3 cellular contexts compared by ENCODE assay signal in the genomic region with DNA sequence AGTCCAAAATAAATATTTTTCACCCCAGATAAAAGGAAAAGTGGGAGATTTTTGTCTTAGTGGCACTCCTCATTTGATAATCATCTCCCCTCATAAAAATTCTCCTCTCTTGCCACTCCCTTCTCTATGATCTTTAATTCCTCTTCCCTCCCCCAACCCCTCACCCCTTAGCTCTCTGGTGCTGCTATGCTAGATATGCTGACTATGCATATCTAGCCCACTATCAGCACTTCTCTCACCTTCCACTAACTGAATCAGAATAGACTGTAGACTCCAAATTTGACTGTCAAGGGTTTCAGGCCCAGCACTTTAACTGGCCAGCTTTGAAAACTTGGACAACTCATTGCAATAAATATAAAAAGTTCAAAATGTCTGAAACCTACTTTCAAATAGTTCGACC.
A peak's percentile ranks its signal among the peaks of the same experiment; 100 is the strongest.
TF ChIP-seq lines count a peak whose summit lies in the region.

No MANE protein-coding gene starts in this region.

TF ChIP-seq in A549, 52 proteins besides CTCF, POLR2A, EP300 and RAD21:
- TF ChIP-seq EHMT2 (IDR thresholded peaks at IDR 0.05; ENCODE audit: low read depth) = no peak
- TF ChIP-seq MAFK (IDR thresholded peaks at IDR 0.05; ENCODE audit: partially characterized antibody) = peak; percentile 92
- TF ChIP-seq, protein P1, sequence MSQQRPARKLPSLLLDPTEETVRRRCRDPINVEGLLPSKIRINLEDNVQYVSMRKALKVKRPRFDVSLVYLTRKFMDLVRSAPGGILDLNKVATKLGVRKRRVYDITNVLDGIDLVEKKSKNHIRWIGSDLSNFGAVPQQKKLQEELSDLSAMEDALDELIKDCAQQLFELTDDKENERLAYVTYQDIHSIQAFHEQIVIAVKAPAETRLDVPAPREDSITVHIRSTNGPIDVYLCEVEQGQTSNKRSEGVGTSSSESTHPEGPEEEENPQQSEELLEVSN (IDR thresholded peaks at IDR 0.05; ENCODE audit: borderline replicate concordance, low read depth) = no peak
TF ChIP-seq in A549: peak in this region for 1.

TF ChIP-seq in IMR-90, 13 proteins besides CTCF, POLR2A, EP300 and RAD21:
- peak; percentile 95 for TF ChIP-seq MAFK (IDR thresholded peaks at IDR 0.05; ENCODE audit: low read depth, low read length)
- no peak for TF ChIP-seq FOS (IDR thresholded peaks at IDR 0.05; ENCODE audit: low read depth, low read length)

TF ChIP-seq in K562, 482 proteins besides CTCF, POLR2A, EP300 and RAD21:
- TF ChIP-seq XRCC5 (IDR thresholded peaks at IDR 0.05; ENCODE audit: low read depth, low read length) (no peak), DMBX1 (CRISPR knock-in tag; IDR thresholded peaks at IDR 0.05; ENCODE audit: borderline replicate concordance) (no peak), MYC (IDR thresholded peaks at IDR 0.05; ENCODE audit: low read depth, low read length) (no peak), MYC (CRISPR knock-in tag; IDR thresholded peaks at IDR 0.05; ENCODE audit: borderline replicate concordance, low read depth) (no peak), ZNF324 (CRISPR knock-in tag; IDR thresholded peaks at IDR 0.05) (no peak), GABPB2 (CRISPR knock-in tag; conservative IDR thresholded peaks at IDR 0.05) (no peak), C11orf30 (IDR thresholded peaks at IDR 0.05; ENCODE audit: low read depth) (peak; percentile 90), ZNF707 (CRISPR knock-in tag; conservative IDR thresholded peaks at IDR 0.05) (no peak), KAT8 (IDR thresholded peaks at IDR 0.05; ENCODE audit: low read depth) (no peak), SRSF3 (IDR thresholded peaks at IDR 0.05; ENCODE audit: insufficient read depth, low read length) (no peak), MAFF (IDR thresholded peaks at IDR 0.05; ENCODE audit: low read length) (peak; percentile 95), ZNF507 (tag; conservative IDR thresholded peaks at IDR 0.05) (no peak), ZNF253 (CRISPR knock-in tag; conservative IDR thresholded peaks at IDR 0.05) (no peak), HMG20B (CRISPR knock-in tag; IDR thresholded peaks at IDR 0.05) (no peak), MAFG (tag; conservative IDR thresholded peaks at IDR 0.05) (peak; percentile 91), STAT5A (IDR thresholded peaks at IDR 0.05; ENCODE audit: borderline replicate concordance, low read length) (no peak), MCM3 (IDR thresholded peaks at IDR 0.05) (no peak), ZNF316 (IDR thresholded peaks at IDR 0.05) (peak; percentile 95), MAFK (IDR thresholded peaks at IDR 0.05; ENCODE audit: low read length) (peak; percentile 94)
- TF ChIP-seq, protein P2, sequence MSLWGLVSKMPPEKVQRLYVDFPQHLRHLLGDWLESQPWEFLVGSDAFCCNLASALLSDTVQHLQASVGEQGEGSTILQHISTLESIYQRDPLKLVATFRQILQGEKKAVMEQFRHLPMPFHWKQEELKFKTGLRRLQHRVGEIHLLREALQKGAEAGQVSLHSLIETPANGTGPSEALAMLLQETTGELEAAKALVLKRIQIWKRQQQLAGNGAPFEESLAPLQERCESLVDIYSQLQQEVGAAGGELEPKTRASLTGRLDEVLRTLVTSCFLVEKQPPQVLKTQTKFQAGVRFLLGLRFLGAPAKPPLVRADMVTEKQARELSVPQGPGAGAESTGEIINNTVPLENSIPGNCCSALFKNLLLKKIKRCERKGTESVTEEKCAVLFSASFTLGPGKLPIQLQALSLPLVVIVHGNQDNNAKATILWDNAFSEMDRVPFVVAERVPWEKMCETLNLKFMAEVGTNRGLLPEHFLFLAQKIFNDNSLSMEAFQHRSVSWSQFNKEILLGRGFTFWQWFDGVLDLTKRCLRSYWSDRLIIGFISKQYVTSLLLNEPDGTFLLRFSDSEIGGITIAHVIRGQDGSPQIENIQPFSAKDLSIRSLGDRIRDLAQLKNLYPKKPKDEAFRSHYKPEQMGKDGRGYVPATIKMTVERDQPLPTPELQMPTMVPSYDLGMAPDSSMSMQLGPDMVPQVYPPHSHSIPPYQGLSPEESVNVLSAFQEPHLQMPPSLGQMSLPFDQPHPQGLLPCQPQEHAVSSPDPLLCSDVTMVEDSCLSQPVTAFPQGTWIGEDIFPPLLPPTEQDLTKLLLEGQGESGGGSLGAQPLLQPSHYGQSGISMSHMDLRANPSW (CRISPR knock-in tag; IDR thresholded peaks at IDR 0.05) = no peak
- TF ChIP-seq, protein P3, sequence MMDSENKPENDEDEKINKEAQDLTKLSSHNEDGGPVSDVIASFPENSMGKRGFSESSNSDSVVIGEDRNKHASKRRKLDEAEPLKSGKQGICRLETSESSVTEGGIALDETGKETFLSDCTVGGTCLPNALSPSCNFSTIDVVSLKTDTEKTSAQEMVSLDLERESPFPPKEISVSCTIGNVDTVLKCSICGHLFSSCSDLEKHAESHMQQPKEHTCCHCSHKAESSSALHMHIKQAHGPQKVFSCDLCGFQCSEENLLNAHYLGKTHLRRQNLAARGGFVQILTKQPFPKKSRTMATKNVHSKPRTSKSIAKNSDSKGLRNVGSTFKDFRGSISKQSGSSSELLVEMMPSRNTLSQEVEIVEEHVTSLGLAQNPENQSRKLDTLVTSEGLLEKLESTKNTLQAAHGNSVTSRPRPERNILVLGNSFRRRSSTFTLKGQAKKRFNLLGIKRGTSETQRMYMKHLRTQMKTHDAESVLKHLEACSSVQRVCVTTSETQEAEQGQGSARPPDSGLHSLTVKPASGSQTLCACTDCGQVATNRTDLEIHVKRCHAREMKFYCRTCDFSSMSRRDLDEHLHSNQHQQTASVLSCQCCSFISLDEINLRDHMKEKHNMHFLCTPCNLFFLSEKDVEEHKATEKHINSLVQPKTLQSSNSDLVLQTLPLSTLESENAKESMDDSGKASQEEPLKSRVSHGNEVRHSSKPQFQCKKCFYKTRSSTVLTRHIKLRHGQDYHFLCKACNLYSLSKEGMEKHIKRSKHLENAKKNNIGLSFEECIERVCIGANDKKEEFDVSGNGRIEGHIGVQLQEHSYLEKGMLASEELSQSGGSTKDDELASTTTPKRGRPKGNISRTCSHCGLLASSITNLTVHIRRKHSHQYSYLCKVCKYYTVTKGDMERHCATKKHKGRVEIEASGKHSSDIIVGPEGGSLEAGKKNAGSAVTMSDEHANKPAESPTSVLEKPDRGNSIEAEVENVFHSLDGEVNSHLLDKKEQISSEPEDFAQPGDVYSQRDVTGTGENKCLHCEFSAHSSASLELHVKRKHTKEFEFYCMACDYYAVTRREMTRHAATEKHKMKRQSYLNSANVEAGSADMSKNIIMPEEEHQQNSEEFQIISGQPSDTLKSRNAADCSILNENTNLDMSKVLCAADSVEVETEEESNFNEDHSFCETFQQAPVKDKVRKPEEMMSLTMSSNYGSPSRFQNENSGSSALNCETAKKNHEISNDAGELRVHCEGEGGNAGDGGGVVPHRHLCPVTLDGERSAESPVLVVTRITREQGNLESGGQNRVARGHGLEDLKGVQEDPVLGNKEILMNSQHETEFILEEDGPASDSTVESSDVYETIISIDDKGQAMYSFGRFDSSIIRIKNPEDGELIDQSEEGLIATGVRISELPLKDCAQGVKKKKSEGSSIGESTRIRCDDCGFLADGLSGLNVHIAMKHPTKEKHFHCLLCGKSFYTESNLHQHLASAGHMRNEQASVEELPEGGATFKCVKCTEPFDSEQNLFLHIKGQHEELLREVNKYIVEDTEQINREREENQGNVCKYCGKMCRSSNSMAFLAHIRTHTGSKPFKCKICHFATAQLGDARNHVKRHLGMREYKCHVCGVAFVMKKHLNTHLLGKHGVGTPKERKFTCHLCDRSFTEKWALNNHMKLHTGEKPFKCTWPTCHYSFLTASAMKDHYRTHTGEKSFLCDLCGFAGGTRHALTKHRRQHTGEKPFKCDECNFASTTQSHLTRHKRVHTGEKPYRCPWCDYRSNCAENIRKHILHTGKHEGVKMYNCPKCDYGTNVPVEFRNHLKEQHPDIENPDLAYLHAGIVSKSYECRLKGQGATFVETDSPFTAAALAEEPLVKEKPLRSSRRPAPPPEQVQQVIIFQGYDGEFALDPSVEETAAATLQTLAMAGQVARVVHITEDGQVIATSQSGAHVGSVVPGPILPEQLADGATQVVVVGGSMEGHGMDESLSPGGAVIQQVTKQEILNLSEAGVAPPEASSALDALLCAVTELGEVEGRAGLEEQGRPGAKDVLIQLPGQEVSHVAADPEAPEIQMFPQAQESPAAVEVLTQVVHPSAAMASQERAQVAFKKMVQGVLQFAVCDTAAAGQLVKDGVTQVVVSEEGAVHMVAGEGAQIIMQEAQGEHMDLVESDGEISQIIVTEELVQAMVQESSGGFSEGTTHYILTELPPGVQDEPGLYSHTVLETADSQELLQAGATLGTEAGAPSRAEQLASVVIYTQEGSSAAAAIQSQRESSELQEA (IDR thresholded peaks at IDR 0.05; ENCODE audit: low read depth) = no peak
- TF ChIP-seq, protein P4, sequence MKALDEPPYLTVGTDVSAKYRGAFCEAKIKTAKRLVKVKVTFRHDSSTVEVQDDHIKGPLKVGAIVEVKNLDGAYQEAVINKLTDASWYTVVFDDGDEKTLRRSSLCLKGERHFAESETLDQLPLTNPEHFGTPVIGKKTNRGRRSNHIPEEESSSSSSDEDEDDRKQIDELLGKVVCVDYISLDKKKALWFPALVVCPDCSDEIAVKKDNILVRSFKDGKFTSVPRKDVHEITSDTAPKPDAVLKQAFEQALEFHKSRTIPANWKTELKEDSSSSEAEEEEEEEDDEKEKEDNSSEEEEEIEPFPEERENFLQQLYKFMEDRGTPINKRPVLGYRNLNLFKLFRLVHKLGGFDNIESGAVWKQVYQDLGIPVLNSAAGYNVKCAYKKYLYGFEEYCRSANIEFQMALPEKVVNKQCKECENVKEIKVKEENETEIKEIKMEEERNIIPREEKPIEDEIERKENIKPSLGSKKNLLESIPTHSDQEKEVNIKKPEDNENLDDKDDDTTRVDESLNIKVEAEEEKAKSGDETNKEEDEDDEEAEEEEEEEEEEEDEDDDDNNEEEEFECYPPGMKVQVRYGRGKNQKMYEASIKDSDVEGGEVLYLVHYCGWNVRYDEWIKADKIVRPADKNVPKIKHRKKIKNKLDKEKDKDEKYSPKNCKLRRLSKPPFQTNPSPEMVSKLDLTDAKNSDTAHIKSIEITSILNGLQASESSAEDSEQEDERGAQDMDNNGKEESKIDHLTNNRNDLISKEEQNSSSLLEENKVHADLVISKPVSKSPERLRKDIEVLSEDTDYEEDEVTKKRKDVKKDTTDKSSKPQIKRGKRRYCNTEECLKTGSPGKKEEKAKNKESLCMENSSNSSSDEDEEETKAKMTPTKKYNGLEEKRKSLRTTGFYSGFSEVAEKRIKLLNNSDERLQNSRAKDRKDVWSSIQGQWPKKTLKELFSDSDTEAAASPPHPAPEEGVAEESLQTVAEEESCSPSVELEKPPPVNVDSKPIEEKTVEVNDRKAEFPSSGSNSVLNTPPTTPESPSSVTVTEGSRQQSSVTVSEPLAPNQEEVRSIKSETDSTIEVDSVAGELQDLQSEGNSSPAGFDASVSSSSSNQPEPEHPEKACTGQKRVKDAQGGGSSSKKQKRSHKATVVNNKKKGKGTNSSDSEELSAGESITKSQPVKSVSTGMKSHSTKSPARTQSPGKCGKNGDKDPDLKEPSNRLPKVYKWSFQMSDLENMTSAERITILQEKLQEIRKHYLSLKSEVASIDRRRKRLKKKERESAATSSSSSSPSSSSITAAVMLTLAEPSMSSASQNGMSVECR (CRISPR knock-in tag; IDR thresholded peaks at IDR 0.05) = no peak
- TF ChIP-seq, protein P5, sequence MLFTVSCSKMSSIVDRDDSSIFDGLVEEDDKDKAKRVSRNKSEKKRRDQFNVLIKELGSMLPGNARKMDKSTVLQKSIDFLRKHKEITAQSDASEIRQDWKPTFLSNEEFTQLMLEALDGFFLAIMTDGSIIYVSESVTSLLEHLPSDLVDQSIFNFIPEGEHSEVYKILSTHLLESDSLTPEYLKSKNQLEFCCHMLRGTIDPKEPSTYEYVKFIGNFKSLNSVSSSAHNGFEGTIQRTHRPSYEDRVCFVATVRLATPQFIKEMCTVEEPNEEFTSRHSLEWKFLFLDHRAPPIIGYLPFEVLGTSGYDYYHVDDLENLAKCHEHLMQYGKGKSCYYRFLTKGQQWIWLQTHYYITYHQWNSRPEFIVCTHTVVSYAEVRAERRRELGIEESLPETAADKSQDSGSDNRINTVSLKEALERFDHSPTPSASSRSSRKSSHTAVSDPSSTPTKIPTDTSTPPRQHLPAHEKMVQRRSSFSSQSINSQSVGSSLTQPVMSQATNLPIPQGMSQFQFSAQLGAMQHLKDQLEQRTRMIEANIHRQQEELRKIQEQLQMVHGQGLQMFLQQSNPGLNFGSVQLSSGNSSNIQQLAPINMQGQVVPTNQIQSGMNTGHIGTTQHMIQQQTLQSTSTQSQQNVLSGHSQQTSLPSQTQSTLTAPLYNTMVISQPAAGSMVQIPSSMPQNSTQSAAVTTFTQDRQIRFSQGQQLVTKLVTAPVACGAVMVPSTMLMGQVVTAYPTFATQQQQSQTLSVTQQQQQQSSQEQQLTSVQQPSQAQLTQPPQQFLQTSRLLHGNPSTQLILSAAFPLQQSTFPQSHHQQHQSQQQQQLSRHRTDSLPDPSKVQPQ (CRISPR knock-in tag; IDR thresholded peaks at IDR 0.05; ENCODE audit: borderline replicate concordance) = no peak
- TF ChIP-seq, protein P6, sequence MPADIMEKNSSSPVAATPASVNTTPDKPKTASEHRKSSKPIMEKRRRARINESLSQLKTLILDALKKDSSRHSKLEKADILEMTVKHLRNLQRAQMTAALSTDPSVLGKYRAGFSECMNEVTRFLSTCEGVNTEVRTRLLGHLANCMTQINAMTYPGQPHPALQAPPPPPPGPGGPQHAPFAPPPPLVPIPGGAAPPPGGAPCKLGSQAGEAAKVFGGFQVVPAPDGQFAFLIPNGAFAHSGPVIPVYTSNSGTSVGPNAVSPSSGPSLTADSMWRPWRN (IDR thresholded peaks at IDR 0.05; ENCODE audit: low read depth) = no peak
- TF ChIP-seq, protein P7, sequence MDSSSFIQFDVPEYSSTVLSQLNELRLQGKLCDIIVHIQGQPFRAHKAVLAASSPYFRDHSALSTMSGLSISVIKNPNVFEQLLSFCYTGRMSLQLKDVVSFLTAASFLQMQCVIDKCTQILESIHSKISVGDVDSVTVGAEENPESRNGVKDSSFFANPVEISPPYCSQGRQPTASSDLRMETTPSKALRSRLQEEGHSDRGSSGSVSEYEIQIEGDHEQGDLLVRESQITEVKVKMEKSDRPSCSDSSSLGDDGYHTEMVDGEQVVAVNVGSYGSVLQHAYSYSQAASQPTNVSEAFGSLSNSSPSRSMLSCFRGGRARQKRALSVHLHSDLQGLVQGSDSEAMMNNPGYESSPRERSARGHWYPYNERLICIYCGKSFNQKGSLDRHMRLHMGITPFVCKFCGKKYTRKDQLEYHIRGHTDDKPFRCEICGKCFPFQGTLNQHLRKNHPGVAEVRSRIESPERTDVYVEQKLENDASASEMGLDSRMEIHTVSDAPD (CRISPR knock-in tag; IDR thresholded peaks at IDR 0.05) = no peak
- TF ChIP-seq, protein P8, sequence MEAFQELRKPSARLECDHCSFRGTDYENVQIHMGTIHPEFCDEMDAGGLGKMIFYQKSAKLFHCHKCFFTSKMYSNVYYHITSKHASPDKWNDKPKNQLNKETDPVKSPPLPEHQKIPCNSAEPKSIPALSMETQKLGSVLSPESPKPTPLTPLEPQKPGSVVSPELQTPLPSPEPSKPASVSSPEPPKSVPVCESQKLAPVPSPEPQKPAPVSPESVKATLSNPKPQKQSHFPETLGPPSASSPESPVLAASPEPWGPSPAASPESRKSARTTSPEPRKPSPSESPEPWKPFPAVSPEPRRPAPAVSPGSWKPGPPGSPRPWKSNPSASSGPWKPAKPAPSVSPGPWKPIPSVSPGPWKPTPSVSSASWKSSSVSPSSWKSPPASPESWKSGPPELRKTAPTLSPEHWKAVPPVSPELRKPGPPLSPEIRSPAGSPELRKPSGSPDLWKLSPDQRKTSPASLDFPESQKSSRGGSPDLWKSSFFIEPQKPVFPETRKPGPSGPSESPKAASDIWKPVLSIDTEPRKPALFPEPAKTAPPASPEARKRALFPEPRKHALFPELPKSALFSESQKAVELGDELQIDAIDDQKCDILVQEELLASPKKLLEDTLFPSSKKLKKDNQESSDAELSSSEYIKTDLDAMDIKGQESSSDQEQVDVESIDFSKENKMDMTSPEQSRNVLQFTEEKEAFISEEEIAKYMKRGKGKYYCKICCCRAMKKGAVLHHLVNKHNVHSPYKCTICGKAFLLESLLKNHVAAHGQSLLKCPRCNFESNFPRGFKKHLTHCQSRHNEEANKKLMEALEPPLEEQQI (IDR thresholded peaks at IDR 0.05) = no peak
